Comparison of ENCODE assay signal across 1 cellular context in genomic region chr9:106478312-106479099, GRCh38.
TF ChIP-seq lines count a peak whose summit lies in the region.

No MANE protein-coding gene starts in this region.

TF ChIP-seq in H1, 55 proteins besides CTCF, POLR2A, EP300 and RAD21 (continued from another document):
- TF ChIP-seq JUND (IDR thresholded peaks at IDR 0.05; ENCODE audit: low read length), result no peak
- TF ChIP-seq SP1 (IDR thresholded peaks at IDR 0.05; ENCODE audit: low read depth, low read length), result no peak
- TF ChIP-seq ASH2L (IDR thresholded peaks at IDR 0.05; ENCODE audit: low read length), result no peak
- no peak for TF ChIP-seq GTF2F1 (IDR thresholded peaks at IDR 0.05; ENCODE audit: borderline replicate concordance, low read depth, low read length)
